ENCODE assay signal across 14 cellular contexts in genomic region chr2:3045318-3045921, GRCh38.
DNase-seq lines count a peak whose midpoint lies in the region; ATAC-seq, FAIRE-seq and TF ChIP-seq lines count a peak whose summit lies in the region.
"Had no signal": no experiment of that assay in that cellular context is flagged by ENCODE, and none has a peak within 500 bp of the region (broad histone marks: within the 10 kb centered on the region; RNA-seq: fewer than 3 reads in every experiment).

No MANE protein-coding gene starts in this region.

- BruUV-seq in K562 (replicated peaks; lab: Mats Ljungman, UMichigan), result no TSS peak

- intact Hi-C loops in K562 (cut with micrococcal nuclease) (no loop called here), pancreas (cut with DNase I) (no loop called here)

- no peak overlapping the region for H3K14ac ChIP-seq in mesenchymal stem cell (ENCODE audit: low read length in 2 of 2)

- H3K9me1 ChIP-seq in K562 (ENCODE audit: control insufficient read depth, insufficient read depth, low read length), result no peaks in the 10 kb centered on the region

- TF ChIP-seq EP300 in K562 (IDR thresholded peaks at IDR 0.05; ENCODE audit: low read length), result no peak

- no peak overlapping the region for H3K23ac ChIP-seq in mesenchymal stem cell (ENCODE audit: low read length in 2 of 2)

- peak overlapping the region; percentile 37 for H4K91ac ChIP-seq in mesenchymal stem cell (ENCODE audit: low read length)

- H3K4me3 ChIP-seq in K562, result no peak overlapping the region
- H3K4me3 ChIP-seq in mesenchymal stem cell (ENCODE audit: insufficient read depth in 1 of 2, low read depth in 1 of 2, low read length in 2 of 2), result no peak overlapping the region
- peak overlapping the region in 3 of 4 donors; percentile 15 to 32 (median 18) for H3K4me3 ChIP-seq in pancreas
- H3K4me3 ChIP-seq: BLaER1 had no signal

- H3K4me2 ChIP-seq in K562 (ENCODE audit: insufficient read depth, low read length), result no peak overlapping the region
- no peak overlapping the region for H3K4me2 ChIP-seq in mesenchymal stem cell (ENCODE audit: low read length, poor library complexity, severe bottlenecking)

- H2BK15ac ChIP-seq in mesenchymal stem cell (ENCODE audit: low read depth, poor library complexity, severe bottlenecking), result no peak overlapping the region

- 16% methylated on average over 10 of the region's 10 CpGs for WGBS in K562 (ENCODE audit: insufficient coverage, low coverage, missing lambda C conversion rate)
- WGBS in mesenchymal stem cell, result 80% methylated on average over 10 of the region's 10 CpGs
- WGBS in pancreas, 2 donors, result 67 to 69% methylated on average over 10 of the region's 10 CpGs

- H2AFZ ChIP-seq in K562 (ENCODE audit: low read depth, low read length) (no peak overlapping the region), mesenchymal stem cell (ENCODE audit: low read depth, low read length) (no peak overlapping the region)

- TF ChIP-seq POLR2A in K562 (conservative IDR thresholded peaks at IDR 0.05), result no peak

- no peak overlapping the region for H3K27ac ChIP-seq in K562 (ENCODE audit: extremely low read depth, low read depth, low read length)
- no peak overlapping the region for H3K27ac ChIP-seq in mesenchymal stem cell (ENCODE audit: low read length, poor library complexity, severe bottlenecking)
- H3K27ac ChIP-seq in pancreas, result peak overlapping the region in 2 of 4 donors; percentile 37 to 54
- H3K27ac ChIP-seq: BLaER1 had no signal

- peak; percentile 35 for FAIRE-seq in D721Med (lab: Jason Lieb, UNC)
- peak; percentile 81 for FAIRE-seq in K562 (lab: Jason Lieb, UNC)
- FAIRE-seq in pancreas (lab: Jason Lieb, UNC), result no peak
- FAIRE-seq in GM19239 (lab: Jason Lieb, UNC), result no peak

- H4K20me1 ChIP-seq in K562 (replicated peaks; ENCODE audit: control insufficient read depth, insufficient read depth, low read length), result no peaks in the 10 kb centered on the region; the same call in 1 of the 2 replicates
- H4K20me1 ChIP-seq: BLaER1 had no signal

- H3K79me2 ChIP-seq in K562 (ENCODE audit: control insufficient read depth, insufficient read depth, low read length), result no peaks in the 10 kb centered on the region

- H3K36me3 ChIP-seq in K562 (ENCODE audit: control insufficient read depth, insufficient read depth, low read length) (no peaks in the 10 kb centered on the region; the same call in 2 of the 3 replicates), mesenchymal stem cell (ENCODE audit: control insufficient read depth in 1 of 2, insufficient read depth in 2 of 2, low read depth in 1 of 2, low read length in 2 of 2) (no peaks in the 10 kb centered on the region), pancreas (no peaks in the 10 kb centered on the region)
- H3K36me3 ChIP-seq: BLaER1 had no signal

- in situ Hi-C loops in K562 (cut with MboI), result no loop called here

- H3K27me3 ChIP-seq in K562 (ENCODE audit: control insufficient read depth in 2 of 2, insufficient read depth in 2 of 2, low read length in 2 of 2) (peaks cover 22 to 54% of the 10 kb centered on the region in 2 experiments), mesenchymal stem cell (ENCODE audit: control insufficient read depth in 1 of 2, insufficient read depth in 1 of 2, low read length in 2 of 2) (no peaks in the 10 kb centered on the region), pancreas (no peaks in the 10 kb centered on the region)

- ATAC-seq in K562, result no peak
- no peak for ATAC-seq in pancreas

- CTCF ChIA-PET in K562 (lab: Yijun Ruan, JAX; ENCODE audit: low intra/inter-chr PET ratio), result no interaction called here

- no peaks in the 10 kb centered on the region; a peak in 1 of 5 replicates for H3K4me1 ChIP-seq in K562 (replicated peaks in 1 of 2; ENCODE audit: control insufficient read depth in 2 of 2, insufficient read depth in 2 of 2, low read length in 2 of 2)
- H3K4me1 ChIP-seq in mesenchymal stem cell (ENCODE audit: control insufficient read depth, insufficient read depth, low read depth, low read length), result no peaks in the 10 kb centered on the region
- H3K4me1 ChIP-seq in pancreas, result peaks cover 0 to 7% (median 0%) of the 10 kb centered on the region in 3 donors

- TF ChIP-seq RAD21 in K562 (CRISPR knock-in tag; conservative IDR thresholded peaks at IDR 0.05 in 1 of 2, IDR thresholded peaks at IDR 0.05 in 1 of 2), result no peak

- H3K4ac ChIP-seq in mesenchymal stem cell (ENCODE audit: low read depth in 1 of 2, low read length in 2 of 2), result no peak overlapping the region

- H3K9me3 ChIP-seq in K562 (replicated peaks; ENCODE audit: control insufficient read depth, insufficient read depth, low read depth, low read length) (0 out of 2 replicates have a peak, but pooled peaks cover 2% of the 10 kb centered on the region), mesenchymal stem cell (ENCODE audit: control insufficient read depth, low read length) (peaks cover 2% of the 10 kb centered on the region), pancreas (no peaks in the 10 kb centered on the region)
- H3K9me3 ChIP-seq: BLaER1 had no signal

- H2BK5ac ChIP-seq in mesenchymal stem cell (ENCODE audit: low read depth, low read length, poor library complexity, severe bottlenecking), result no peak overlapping the region

- TF ChIP-seq CTCF in D721Med (IDR thresholded peaks at IDR 0.05; ENCODE audit: insufficient read depth, missing control alignments) (no peak), K562 (IDR thresholded peaks at IDR 0.05 in 2 of 3, conservative IDR thresholded peaks at IDR 0.05 in 1 of 3; ENCODE audit: insufficient read depth in 2 of 3, low read depth in 1 of 3, low read length in 3 of 3) (no peak), pancreas (IDR thresholded peaks at IDR 0.05) (no peak)

- no peak overlapping the region for H3K18ac ChIP-seq in mesenchymal stem cell (ENCODE audit: low read depth in 1 of 2, low read length in 2 of 2)

- no peak overlapping the region for H2AK5ac ChIP-seq in mesenchymal stem cell (ENCODE audit: low read length, severe bottlenecking)

- no peak overlapping the region for H2BK120ac ChIP-seq in mesenchymal stem cell (ENCODE audit: low read depth, low read length)

- no peak for DNase-seq in D721Med (ENCODE audit: insufficient read length, low spot score)
- no peak for DNase-seq in K562 (ENCODE audit: extremely low read depth in 1 of 4, low spot score in 3 of 4)
- no peak for DNase-seq in mesenchymal stem cell
- DNase-seq in pancreas, result no peak
- no peak for DNase-seq in stimulated activated CD4-positive, alpha-beta T cell treated with anti-CD3 and anti-CD28 coated beads, Interleukin-2, amount 100 ng/mL, for 48 hours
- DNase-seq in GF-D8 (lab: John Stamatoyannopoulos, UW), result no peak
- DNase-seq in GM19239 (ENCODE audit: insufficient read length, low spot score), result no peak
- DNase-seq: 8988T; AML-193; CD4-positive, CD25-positive, alpha-beta regulatory T cell; DMS79; HCEC 1CT; HFFc6 had no signal

- no peak overlapping the region for H4K8ac ChIP-seq in mesenchymal stem cell (ENCODE audit: low read length)

- no peaks in the 10 kb centered on the region for H3K79me1 ChIP-seq in mesenchymal stem cell (replicated peaks; ENCODE audit: low read length, poor library complexity, severe bottlenecking)

- no peak overlapping the region for H2BK12ac ChIP-seq in mesenchymal stem cell (ENCODE audit: low read length in 2 of 2)

- POLR2A ChIA-PET in K562 (lab: Yijun Ruan, JAX), result no interaction called here

- H3K9ac ChIP-seq in K562 (ENCODE audit: insufficient read depth in 1 of 2, low read depth in 2 of 2, low read length in 2 of 2), result no peak overlapping the region
- H3K9ac ChIP-seq in mesenchymal stem cell (ENCODE audit: low read length), result no peak overlapping the region
- H3K9ac ChIP-seq: BLaER1 had no signal

TF ChIP-seq in K562, 482 proteins besides CTCF, POLR2A, EP300 and RAD21:
- TF ChIP-seq CREBBP (IDR thresholded peaks at IDR 0.05; ENCODE audit: low read depth, low read length) (peak; percentile 63), KDM1A (IDR thresholded peaks at IDR 0.05) (peak in 1 of 2 experiments; percentile 23; a peak in 1 of 4 replicates), RBM39 (optimal IDR thresholded peaks at IDR 0.05; ENCODE audit: low read depth, low read length) (no peak), USF1 (CRISPR knock-in tag; IDR thresholded peaks at IDR 0.05) (0 out of 2 replicates have a peak, but pooled peaks have one; percentile 9), ZFP36 (IDR thresholded peaks at IDR 0.05; ENCODE audit: low read depth, low read length, partially characterized antibody) (no peak)

Comparison
In these comparisons a context has a peak if more than half of its experiments do, and no peak if none do; other contexts are left out.
1. H3K4me3 ChIP-seq: peak in pancreas (3 of 4); none in K562 (single experiment) and mesenchymal stem cell (0 of 2).